ENCODE assay signal across 8 cellular contexts in genomic region chrX:152798945-152799344, GRCh38. TPM values are rescaled to one million over a fixed set of nuclear protein-coding genes. Genes with fewer than 3 reads are reported as not detected.
"Had no signal": no experiment of that assay in that cellular context is flagged by ENCODE, and none has a peak within 500 bp of the region (broad histone marks: within the 10 kb centered on the region; RNA-seq: fewer than 3 reads in every experiment).

No MANE protein-coding gene starts in this region.

- DNase-seq: GDM1, GF-D8 had no signal

- FAIRE-seq: G401.6, GM12878, GM12892, GM18507, GM19239 had no signal

- H3K4me3 ChIP-seq: GM12878 had no signal

RNA-seq across cellular contexts. Expression of gene MAGEA6, which starts 29.5 kb away (rescaled TPM):
- total RNA-seq: G401, GM12878 had no signal

RNA-seq across cellular contexts. Expression of gene CSAG3, which starts 39.9 kb away (rescaled TPM):
- total RNA-seq: G401 had no signal

RNA-seq across cellular contexts. Expression of gene MAGEA2, which starts 45.3 kb away (rescaled TPM):
- total RNA-seq: G401, GM12878 had no signal
